ENCODE assay signal across 8 cellular contexts in the genomic region with DNA sequence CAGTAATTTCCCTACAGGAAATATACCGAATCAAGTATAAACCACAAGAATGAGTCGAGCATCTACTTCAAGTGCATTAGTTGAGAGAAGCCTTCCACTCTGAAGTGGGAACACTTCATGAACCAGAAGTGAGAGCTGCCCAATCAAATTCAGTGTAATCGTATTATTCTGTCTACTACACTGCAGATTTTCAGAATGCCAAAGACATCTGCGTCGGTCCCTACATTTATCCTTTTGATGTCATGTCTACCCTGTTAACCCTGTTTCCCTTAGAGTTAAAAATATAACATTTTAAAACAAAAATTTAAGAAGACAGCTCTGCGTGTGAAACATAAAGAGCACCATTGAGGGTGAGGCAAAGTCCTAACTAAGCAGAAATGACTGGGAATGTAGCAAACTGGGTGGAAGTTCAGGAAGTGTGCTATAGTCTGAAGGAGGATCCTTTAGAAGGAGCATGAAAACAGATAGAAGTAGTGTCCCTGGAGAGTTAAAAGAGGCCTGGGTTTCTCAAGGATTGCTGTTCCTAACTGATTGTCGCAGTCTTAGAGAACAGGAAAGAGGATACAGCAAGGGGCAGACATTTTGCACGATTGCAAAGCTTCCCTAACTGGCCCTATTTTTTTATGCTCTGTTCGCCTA.
A peak's percentile ranks its signal among the peaks of the same experiment; 100 is the strongest.
DNase-seq lines count a peak whose midpoint lies in the region; ATAC-seq, FAIRE-seq and TF ChIP-seq lines count a peak whose summit lies in the region.

No MANE protein-coding gene starts in this region.

- peaks cover 25% of the 10 kb centered on the region for H3K4me1 ChIP-seq in keratinocyte (ENCODE audit: control insufficient read depth, extremely low read depth, insufficient read depth, low read length)
- peaks cover 7% of the 10 kb centered on the region for H3K4me1 ChIP-seq in suprapubic skin

- H3K4me3 ChIP-seq in GM12875 (ENCODE audit: low read depth, low read length) (peak overlapping the region; percentile 45), keratinocyte (ENCODE audit: control insufficient read depth in 2 of 3, extremely low read depth in 1 of 3, insufficient read depth in 2 of 3, low read depth in 1 of 3, low read length in 3 of 3) (peak overlapping the region in 2 of 3 experiments; percentile 9 to 31), suprapubic skin (peak overlapping the region; percentile 30)

- H4K20me1 ChIP-seq in keratinocyte (ENCODE audit: control insufficient read depth, extremely low read depth, insufficient read depth, low read length), result no peaks in the 10 kb centered on the region

- H3K27ac ChIP-seq in keratinocyte (ENCODE audit: control insufficient read depth, insufficient read depth, low read length), result peak overlapping the region; percentile 47
- peak overlapping the region; percentile 20 for H3K27ac ChIP-seq in suprapubic skin

- no peaks in the 10 kb centered on the region for H3K9me1 ChIP-seq in keratinocyte (ENCODE audit: control insufficient read depth, extremely low read depth, insufficient read depth, low read length)

- H3K27ac Mint-ChIP-seq in activated naive CD4-positive, alpha-beta T cell treated with anti-CD3 and anti-CD28 coated beads, Interleukin-2, amount 50 U/mL, for 72 hours, result peak overlapping the region; percentile 58 to 85

- H3K9me3 ChIP-seq in keratinocyte (ENCODE audit: control insufficient read depth, low read depth, low read length) (no peaks in the 10 kb centered on the region), suprapubic skin (no peaks in the 10 kb centered on the region)

- DNase-seq in HCEC 1CT (peak; percentile 29), NCI-H128 (lab: John Stamatoyannopoulos, UW; ENCODE audit: unreplicated experiment) (peak; percentile 19), keratinocyte (ENCODE audit: low read depth, low spot score) (no peak), suprapubic skin (ENCODE audit: low spot score in 2 of 2) (no peak), putamen (ENCODE audit: low spot score) (no peak), GM19238 (ENCODE audit: insufficient read length, low spot score) (no peak)
- DNase-seq in activated naive CD4-positive, alpha-beta T cell treated with anti-CD3 and anti-CD28 coated beads, Interleukin-2, amount 50 U/mL, for 72 hours (ENCODE audit: low spot score in 2 of 2), result no peak

- peak overlapping the region; percentile 78 for H3K4me2 ChIP-seq in keratinocyte (ENCODE audit: control insufficient read depth, extremely low read depth, insufficient read depth, low read depth, low read length)

- peak; percentile 17 for FAIRE-seq in keratinocyte (lab: Jason Lieb, UNC)

- TF ChIP-seq CTCF in GM12875 (IDR thresholded peaks at IDR 0.05; ENCODE audit: borderline replicate concordance, insufficient read depth, low read depth, low read length) (no peak), keratinocyte (optimal IDR thresholded peaks at IDR 0.05 in 1 of 3, IDR thresholded peaks at IDR 0.05 in 1 of 3, conservative IDR thresholded peaks at IDR 0.05 in 1 of 3; ENCODE audit: extremely low read depth in 1 of 3, insufficient read depth in 2 of 3, low read length in 3 of 3) (no peak), suprapubic skin (IDR thresholded peaks at IDR 0.05) (no peak)

- H3K9me3 Mint-ChIP-seq in activated naive CD4-positive, alpha-beta T cell treated with anti-CD3 and anti-CD28 coated beads, Interleukin-2, amount 50 U/mL, for 72 hours, result no peaks in the 10 kb centered on the region

- ATAC-seq in activated naive CD4-positive, alpha-beta T cell treated with anti-CD3 and anti-CD28 coated beads, Interleukin-2, amount 50 U/mL, for 72 hours, result peak; percentile 88 to 90

- peak overlapping the region; percentile 41 for H2AFZ ChIP-seq in keratinocyte (ENCODE audit: control insufficient read depth, low read length)

- no peaks in the 10 kb centered on the region for H3K36me3 Mint-ChIP-seq in activated naive CD4-positive, alpha-beta T cell treated with anti-CD3 and anti-CD28 coated beads, Interleukin-2, amount 50 U/mL, for 72 hours

- 50% methylated on average over 9 of the region's 9 CpGs for WGBS in suprapubic skin

- no peak for TF ChIP-seq POLR2A in suprapubic skin (IDR thresholded peaks at IDR 0.05)

- H3K27me3 ChIP-seq in keratinocyte (ENCODE audit: control insufficient read depth, extremely low read depth, insufficient read depth, low read length) (no peaks in the 10 kb centered on the region), suprapubic skin (no peaks in the 10 kb centered on the region)

- dilution Hi-C loops in keratinocyte (cut with MboI; ENCODE audit: extremely low pct_ligation_motif_present, low sequenced_read_pairs), result no loop called here

- peaks cover 86% of the 10 kb centered on the region for H3K79me2 ChIP-seq in keratinocyte (ENCODE audit: control insufficient read depth, insufficient read depth, low read length)

- TF ChIP-seq EP300 in suprapubic skin (IDR thresholded peaks at IDR 0.05), result no peak

- H3K9ac ChIP-seq in keratinocyte (ENCODE audit: control insufficient read depth, extremely low read depth, insufficient read depth, low read length), result peak overlapping the region; percentile 19

- H3K36me3 ChIP-seq in keratinocyte (ENCODE audit: control insufficient read depth in 2 of 2, extremely low read depth in 1 of 2, insufficient read depth in 2 of 2, low read length in 2 of 2) (no peaks in the 10 kb centered on the region), suprapubic skin (no peaks in the 10 kb centered on the region)

Comparison
In these comparisons a context has a peak if more than half of its experiments do, and no peak if none do; other contexts are left out.
1. DNase-seq: peak in HCEC 1CT (single experiment) and NCI-H128 (single experiment); none in activated naive CD4-positive, alpha-beta T cell treated with anti-CD3 and anti-CD28 coated beads, Interleukin-2, amount 50 U/mL, for 72 hours (0 of 2), keratinocyte (single experiment), suprapubic skin (0 of 2), putamen (single experiment) and GM19238 (single experiment).
2. Peak in every context shown above with its lines, with median percentiles within 50 percentile points of each other: H3K4me3 ChIP-seq.